20 cellular contexts compared by ENCODE assay signal in genomic region chr1:93399781-93400180, GRCh38. TPM values are rescaled to one million over a fixed set of nuclear protein-coding genes. Genes with fewer than 3 reads are reported as not detected.
DNase-seq lines count a peak whose midpoint lies in the region; ATAC-seq and TF ChIP-seq lines count a peak whose summit lies in the region.
"Had no signal": no experiment of that assay in that cellular context is flagged by ENCODE, and none has a peak within 500 bp of the region (broad histone marks: within the 10 kb centered on the region; RNA-seq: fewer than 3 reads in every experiment).

No MANE protein-coding gene starts in this region.

- no peak overlapping the region for H2BK5ac ChIP-seq in trophoblast cell (ENCODE audit: low read depth, low read length, poor library complexity)

- peak overlapping the region; percentile 68 for H3K27ac ChIP-seq in trophoblast cell (ENCODE audit: low read depth, low read length)
- H3K27ac ChIP-seq: BLaER1, HL-60 had no signal

- H2AFZ ChIP-seq in trophoblast cell (ENCODE audit: insufficient read depth, low read length, poor library complexity) = no peak overlapping the region

- H2BK120ac ChIP-seq in trophoblast cell (ENCODE audit: insufficient read depth, low read length, poor library complexity) = no peak overlapping the region

- no peak overlapping the region for H2BK12ac ChIP-seq in trophoblast cell (ENCODE audit: low read length)

- H3K4me3 ChIP-seq in LNCaP clone FGC (ENCODE audit: low read depth, low read length) (no peak overlapping the region), epithelial cell of esophagus (ENCODE audit: low read length) (no peak overlapping the region), trophoblast cell (ENCODE audit: low read depth, low read length) (no peak overlapping the region)
- H3K4me3 ChIP-seq: BLaER1, MG63 had no signal

- no peaks in the 10 kb centered on the region for H3K9me3 ChIP-seq in trophoblast cell (ENCODE audit: insufficient read depth, low read depth, low read length)

- H4K8ac ChIP-seq in trophoblast cell (ENCODE audit: low read depth, low read length) = no peak overlapping the region

- no peaks in the 10 kb centered on the region for H3K36me3 ChIP-seq in trophoblast cell (ENCODE audit: control insufficient read depth in 1 of 2, insufficient read depth in 2 of 2, low read length in 2 of 2)
- H3K36me3 ChIP-seq: BLaER1, MG63 had no signal

- no peak overlapping the region for H3K9ac ChIP-seq in trophoblast cell (ENCODE audit: low read length)
- H3K9ac ChIP-seq: BLaER1 had no signal

- H3K4ac ChIP-seq in trophoblast cell (ENCODE audit: low read depth, low read length) = no peak overlapping the region

- no peak for TF ChIP-seq CTCF in LNCaP clone FGC (IDR thresholded peaks at IDR 0.05; ENCODE audit: control insufficient read depth, extremely low read depth, insufficient read depth)
- TF ChIP-seq CTCF in epithelial cell of esophagus (IDR thresholded peaks at IDR 0.05; ENCODE audit: insufficient read depth, low read depth, low read length, missing control alignments) = no peak

- H3K23ac ChIP-seq in trophoblast cell (ENCODE audit: low read length) = no peak overlapping the region

- DNase-seq in EH (ENCODE audit: low read depth) (peak; percentile 32), LNCaP clone FGC (ENCODE audit: low read depth) (peak; percentile 80), epithelial cell of esophagus (ENCODE audit: low read depth) (peak; percentile 61), trophoblast cell (peak; percentile 78 to 97), NCI-H510A treated with DMSO at 0.1 percent for 48 hours (lab: John Stamatoyannopoulos, UW) (no peak), SW 1271 (lab: John Stamatoyannopoulos, UW) (no peak)
- DNase-seq: CD8-positive, alpha-beta T cell; DMS53; Karpas-422; MG63; NCI-H1048; NCI-H1436 treated with DMSO at 0.1 percent for 48 hours; NCI-H2029; NCI-H2171; NCI-H446; SHP77 had no signal

- H3K14ac ChIP-seq in trophoblast cell (ENCODE audit: low read length) = no peak overlapping the region

- no peaks in the 10 kb centered on the region for H3K79me2 ChIP-seq in trophoblast cell (ENCODE audit: control insufficient read depth, insufficient read depth, low read length, poor library complexity)

- peaks cover 7% of the 10 kb centered on the region for H3K79me1 ChIP-seq in trophoblast cell (ENCODE audit: low read length)

- ATAC-seq in HG03439 (IDR thresholded peaks at IDR 0.05; ENCODE audit: unreplicated experiment) = no peak
- ATAC-seq: CD8-positive, alpha-beta T cell; SK-N-SH treated with all-trans-retinoic acid at 6 μM for 48 hours had no signal

- no peak overlapping the region for H4K12ac ChIP-seq in trophoblast cell (ENCODE audit: low read depth, low read length)

- no peak overlapping the region for H3K18ac ChIP-seq in trophoblast cell (ENCODE audit: low read length)

- H3K4me2 ChIP-seq in trophoblast cell (ENCODE audit: low read length) = peak overlapping the region; percentile 26
- H3K4me2 ChIP-seq: BLaER1 had no signal

- no peak overlapping the region for H2AK5ac ChIP-seq in trophoblast cell (ENCODE audit: low read length)

- peaks cover 3 to 9% of the 10 kb centered on the region in 2 experiments for H3K4me1 ChIP-seq in trophoblast cell (ENCODE audit: control insufficient read depth in 1 of 2, insufficient read depth in 2 of 2, low read length in 2 of 2)
- H3K4me1 ChIP-seq: BLaER1 had no signal

- no peaks in the 10 kb centered on the region for H3K27me3 ChIP-seq in trophoblast cell (ENCODE audit: insufficient read depth, low read length)
- H3K27me3 ChIP-seq: BLaER1, MG63 had no signal

- H4K91ac ChIP-seq in trophoblast cell (ENCODE audit: low read depth, low read length) = no peak overlapping the region

RNA-seq across cellular contexts. Expression of gene FNBP1L, which starts 48.1 kb away (rescaled TPM):
- 82.4 and 84.4 TPM in 2 replicates for polyA plus RNA-seq in trophoblast cell (2013)

RNA-seq across cellular contexts. Expression of gene DR1, which starts 54.1 kb away (rescaled TPM):
- polyA plus RNA-seq in trophoblast cell (2013) = 32.3 and 32.9 TPM in 2 replicates

Comparison
In these comparisons a context has a peak if more than half of its experiments do, and no peak if none do; other contexts are left out.
1. DNase-seq: peak in EH (single experiment), LNCaP clone FGC (single experiment), epithelial cell of esophagus (single experiment) and trophoblast cell (2 of 2); none in NCI-H510A treated with DMSO at 0.1 percent for 48 hours (single experiment) and SW 1271 (0 of 2).